Comparison of ENCODE assay signal across 30 cellular contexts in genomic region chr11:12834630-12835029, GRCh38.
"Had no signal": no experiment of that assay in that cellular context is flagged by ENCODE, and none has a peak within 500 bp of the region (broad histone marks: within the 10 kb centered on the region; RNA-seq: fewer than 3 reads in every experiment).

No MANE protein-coding gene starts in this region.

- H3K4me3 Mint-ChIP-seq: immature natural killer cell; mesothelial cell of epicardium; naive B cell; natural killer cell; nephron progenitor cell; neural progenitor cell; stimulated activated naive B cell treated with anti-CD40 and anti-IgM and Interleukin-4, amounts not matched to agents 10 μg/mL and 1 μg/mL and 100 μg/mL, for 72 hours had no signal

- H3K36me3 ChIP-seq: left lung, neural progenitor cell, neutrophil, right atrium auricular region, stomach, thyroid gland, transverse colon, upper lobe of right lung had no signal

- H3K4me3 ChIP-seq: left lung, lung, neural progenitor cell, right atrium auricular region, skin epidermis, stomach, testis, thyroid gland, transverse colon, upper lobe of right lung had no signal

- H3K4me2 ChIP-seq: neural progenitor cell had no signal

- H3K4me1 ChIP-seq: left lung, parathyroid adenoma had no signal

- FAIRE-seq: kidney, urothelium cell line had no signal

- H3K9ac ChIP-seq: neural progenitor cell, parathyroid adenoma had no signal

- H3K27ac ChIP-seq: left lung, neural progenitor cell, neutrophil, parathyroid adenoma, right atrium auricular region, skin epidermis, stomach, testis, transverse colon, upper lobe of right lung had no signal

- H3K4me1 Mint-ChIP-seq: immature natural killer cell had no signal

- H3K9me3 Mint-ChIP-seq: natural killer cell had no signal

- H3K9me3 ChIP-seq: left lung, neutrophil, right atrium auricular region, stomach, testis, thyroid gland, transverse colon, upper lobe of right lung had no signal

- H3K36me3 Mint-ChIP-seq: naive B cell; natural killer cell; stimulated activated naive B cell treated with anti-CD40 and anti-IgM and Interleukin-4, amounts not matched to agents 10 μg/mL and 1 μg/mL and 100 μg/mL, for 72 hours had no signal

- H2AFZ ChIP-seq: neural progenitor cell, parathyroid adenoma had no signal

- H3K27ac Mint-ChIP-seq: immature natural killer cell; naive B cell; natural killer cell; nephron progenitor cell; neural progenitor cell; stimulated activated naive B cell treated with anti-CD40 and anti-IgM and Interleukin-4, amounts not matched to agents 10 μg/mL and 1 μg/mL and 100 μg/mL, for 72 hours had no signal

- ATAC-seq: natural killer cell; sciatic nerve; stimulated activated naive B cell treated with anti-CD40 and anti-IgM and Interleukin-4, amounts not matched to agents 10 μg/mL and 1 μg/mL and 100 μg/mL, for 72 hours; stimulated activated naive CD8-positive, alpha-beta T cell treated with anti-CD3 and anti-CD28 coated beads, Interleukin-15, Interleukin-2, amounts not matched to agents 100 U/mL and 50 U/mL, for 24 hours had no signal

- H3K27me3 ChIP-seq: left lung, neural progenitor cell, right atrium auricular region, stomach, testis, thyroid gland, transverse colon, upper lobe of right lung had no signal

- DNase-seq: hypothalamus; immature natural killer cell; kidney; left colon; left lung; mesendoderm; naive B cell; natural killer cell; nephron progenitor cell; occipital lobe; stimulated activated CD4-positive, alpha-beta T cell treated with anti-CD3 and anti-CD28 coated beads, Interleukin-12 subunit alpha, Interleukin-12 subunit beta, amount 100 ng/mL, for 4 hours; stimulated activated CD4-positive, alpha-beta T cell treated with anti-CD3 and anti-CD28 coated beads, Interleukin-15, amount 100 ng/mL, for 24 hours; stimulated activated CD4-positive, alpha-beta T cell treated with anti-CD3 and anti-CD28 coated beads, Interleukin-2, amount 100 ng/mL, for 24 hours; stimulated activated CD4-positive, alpha-beta T cell treated with anti-CD3 and anti-CD28 coated beads, Interleukin-4, amount 100 ng/mL, for 1 hour; stimulated activated naive B cell treated with anti-CD40 and anti-IgM and Interleukin-4, amounts not matched to agents 10 μg/mL and 1 μg/mL and 100 μg/mL, for 72 hours; stimulated activated naive CD8-positive, alpha-beta T cell treated with anti-CD3 and anti-CD28 coated beads, Interleukin-15, Interleukin-2, amounts not matched to agents 100 U/mL and 50 U/mL, for 24 hours; stomach; testis; transverse colon had no signal
